ENCODE assay signal across 35 cellular contexts in genomic region chr15:53982876-53983275, GRCh38. TPM values are rescaled to one million over a fixed set of nuclear protein-coding genes. Genes with fewer than 3 reads are reported as not detected.
"Had no signal": no experiment of that assay in that cellular context is flagged by ENCODE, and none has a peak within 500 bp of the region (broad histone marks: within the 10 kb centered on the region; RNA-seq: fewer than 3 reads in every experiment).

No MANE protein-coding gene starts in this region.

- FAIRE-seq: astrocyte, bronchial epithelial cell, colon had no signal

- H3K27me3 ChIP-seq: gastroesophageal sphincter had no signal

- H3K9me3 ChIP-seq: adrenal gland, esophagus squamous epithelium, gastroesophageal sphincter had no signal

- H3K36me3 ChIP-seq: adrenal gland, brain microvascular endothelial cell, esophagus squamous epithelium, gastroesophageal sphincter had no signal

- H3K4me3 ChIP-seq: adrenal gland, esophagus squamous epithelium, gastroesophageal sphincter had no signal

- H3K27ac ChIP-seq: adrenal gland, brain microvascular endothelial cell, esophagus squamous epithelium, gastroesophageal sphincter had no signal

- ATAC-seq: activated CD4-positive, alpha-beta T cell treated with anti-CD3 and anti-CD28 coated beads for 36 hours; activated CD8-positive, alpha-beta memory T cell treated with anti-CD3 and anti-CD28 coated beads, Interleukin-2, amount 10 ng/mL, durations not matched to agents 7 days and 5 days; activated CD8-positive, alpha-beta T cell treated with anti-CD3 and anti-CD28 coated beads, Interleukin-2, amount 10 ng/mL, durations not matched to agents 7 days and 5 days; activated naive CD8-positive, alpha-beta T cell treated with anti-CD3 and anti-CD28 coated beads, Interleukin-2, amount 50 U/mL, for 24 hours; effector memory CD8-positive, alpha-beta T cell; gastroesophageal sphincter had no signal

- DNase-seq: activated CD4-positive, alpha-beta memory T cell treated with anti-CD3 and anti-CD28 coated beads for 36 hours; activated CD4-positive, alpha-beta T cell treated with anti-CD3 and anti-CD28 coated beads for 36 hours; activated CD4-positive, alpha-beta T cell treated with anti-CD3 and anti-CD28 coated beads, Interleukin-2, amount 10 ng/mL, durations not matched to agents 24 days and 14 days; activated CD4-positive, CD25-positive, alpha-beta regulatory T cell; activated CD4-positive, CD25-positive, alpha-beta regulatory T cell treated with anti-CD3 and anti-CD28 coated beads, Interleukin-2, amount 50 U/mL, for 72 hours; activated CD8-positive, alpha-beta memory T cell treated with anti-CD3 and anti-CD28 coated beads, Interleukin-2, amount 10 ng/mL, durations not matched to agents 7 days and 5 days; activated CD8-positive, alpha-beta memory T cell treated with anti-CD3 and anti-CD28 coated beads, Interleukin-2, amount 50 U/mL, for 4 hours; activated CD8-positive, alpha-beta T cell treated with anti-CD3 and anti-CD28 coated beads, Interleukin-2, amount 10 ng/mL, durations not matched to agents 7 days and 5 days; activated effector memory CD4-positive, alpha-beta T cell treated with anti-CD3 and anti-CD28 coated beads, Interleukin-2, amount 50 U/mL, for 16 hours; activated naive CD4-positive, alpha-beta T cell treated with anti-CD3 and anti-CD28 coated beads for 36 hours; activated naive CD8-positive, alpha-beta T cell treated with anti-CD3 and anti-CD28 coated beads for 36 hours; activated naive CD8-positive, alpha-beta T cell treated with anti-CD3 and anti-CD28 coated beads, Interleukin-2, amount 50 U/mL, for 24 hours; activated T-cell treated with anti-CD3 and anti-CD28 coated beads, Interleukin-2, amount 50 U/mL, for 1 hour; activated T-cell treated with anti-CD3 and anti-CD28 coated beads, Interleukin-2, amount 50 U/mL, for 48 hours; adrenal gland; amygdala; brain microvascular endothelial cell; cortex of kidney; dermis blood vessel endothelial cell; effector CD4-positive, alpha-beta T cell; effector memory CD8-positive, alpha-beta T cell; esophagus squamous epithelium; foreskin melanocyte; T-helper 2 cell had no signal

RNA-seq across cellular contexts. Expression of gene UNC13C, which starts 4.6 kb away (rescaled TPM):
- total RNA-seq: activated CD4-positive, alpha-beta memory T cell treated with anti-CD3 and anti-CD28 coated beads for 36 hours; activated CD4-positive, alpha-beta T cell treated with anti-CD3 and anti-CD28 coated beads for 36 hours; activated CD4-positive, alpha-beta T cell treated with anti-CD3 and anti-CD28 coated beads, Interleukin-2, amount 10 ng/mL, durations not matched to agents 24 days and 14 days; activated CD8-positive, alpha-beta memory T cell treated with anti-CD3 and anti-CD28 coated beads for 36 hours; activated CD8-positive, alpha-beta memory T cell treated with anti-CD3 and anti-CD28 coated beads, Interleukin-2, amount 10 ng/mL, durations not matched to agents 7 days and 5 days; activated CD8-positive, alpha-beta T cell treated with anti-CD3 and anti-CD28 coated beads, Interleukin-2, amount 10 ng/mL, durations not matched to agents 7 days and 5 days; activated naive CD4-positive, alpha-beta T cell treated with anti-CD3 and anti-CD28 coated beads for 36 hours; activated naive CD8-positive, alpha-beta T cell treated with anti-CD3 and anti-CD28 coated beads for 36 hours; activated T-helper 1 cell treated with anti-CD3 and anti-CD28 coated beads, Interleukin-12 subunit alpha, Interleukin-12 subunit beta, Interleukin-2, Interleukin-4 antibody, amounts not matched to agents 30 ng/mL and 10 ng/mL and 1 ng/mL, durations not matched to agents 14 hours and 24 hours and 36 hours; activated T-helper 2 cell treated with anti-CD3 and anti-CD28 coated beads, Interferon-gamma antibody, Interleukin-2, Interleukin-4, amounts not matched to agents 10 μg/mL and 5 μg/mL and 100 μg/mL, durations not matched to agents 14 hours and 24 hours and 36 hours; dermis blood vessel endothelial cell; fibroblast of lung; fibroblast of villous mesenchyme; glomerular endothelial cell; T-helper 1 cell treated with Interleukin-12 subunit alpha and Interleukin-12 subunit beta and Interleukin-4 antibody, amounts not matched to agents 30 ng/mL and 1 ng/mL, for 36 hours had no signal
- polyA plus RNA-seq: fibroblast of lung had no signal
